15 cellular contexts compared by ENCODE assay signal in the genomic region with DNA sequence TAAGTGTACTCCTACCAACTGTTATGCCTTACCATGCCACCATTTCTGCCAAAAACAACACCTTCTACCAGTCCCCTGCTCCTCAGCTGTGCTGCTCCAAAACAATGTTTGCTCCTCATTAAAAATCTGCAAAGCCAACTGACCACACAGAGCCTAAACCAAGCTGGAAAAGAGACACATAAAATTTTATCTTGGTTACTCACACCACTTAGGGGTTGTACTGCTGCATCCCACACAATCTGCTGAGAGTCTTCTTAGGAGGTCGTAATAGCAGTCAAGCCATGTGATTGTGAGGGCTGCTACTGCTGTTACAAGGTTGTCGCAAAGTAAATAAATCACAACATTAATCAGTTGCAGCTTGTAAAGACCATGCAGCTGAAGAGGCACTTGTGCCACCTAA.
DNase-seq lines count a peak whose midpoint lies in the region.
"Had no signal": no experiment of that assay in that cellular context is flagged by ENCODE, and none has a peak within 500 bp of the region (broad histone marks: within the 10 kb centered on the region; RNA-seq: fewer than 3 reads in every experiment).

No MANE protein-coding gene starts in this region.

- H3K27me3 ChIP-seq in adipocyte (replicated peaks; ENCODE audit: control insufficient read depth, insufficient read depth, low read length): no peaks in the 10 kb centered on the region
- H3K27me3 ChIP-seq: gastrocnemius medialis, stomach had no signal

- H3K36me3 ChIP-seq in adipocyte (ENCODE audit: control insufficient read depth, insufficient read depth, low read length, severe bottlenecking): no peaks in the 10 kb centered on the region
- H3K36me3 ChIP-seq: gastrocnemius medialis, stomach had no signal

- no peak overlapping the region for H3K4me3 ChIP-seq in adipocyte (ENCODE audit: low read length)
- H3K4me3 ChIP-seq: gastrocnemius medialis, stomach had no signal

- no peaks in the 10 kb centered on the region for H3K9me3 ChIP-seq in adipocyte (ENCODE audit: control insufficient read depth, low read length)
- H3K9me3 ChIP-seq: gastrocnemius medialis, stomach had no signal

- DNase-seq in A172 (ENCODE audit: low spot score) (peak; percentile 4), GM04504 (ENCODE audit: low read depth) (peak; percentile 38), adipocyte (ENCODE audit: low read depth) (peak; percentile 16), left kidney (ENCODE audit: low read depth, low spot score) (peak; percentile 84), cerebellar nuclear complex (lab: John Stamatoyannopoulos, UW) (no peak), NCI-H1048 (lab: John Stamatoyannopoulos, UW) (no peak), OCI-M2 (lab: John Stamatoyannopoulos, UW; ENCODE audit: unreplicated experiment) (no peak), NK-92 (lab: John Stamatoyannopoulos, UW; ENCODE audit: unreplicated experiment) (no peak)
- DNase-seq: endodermal cell; gastrocnemius medialis; GOT3; left ventricle myocardium superior; naive thymus-derived CD8-positive, alpha-beta T cell; NCI-H748 treated with DMSO at 0.1 percent for 48 hours; stomach had no signal

- no peaks in the 10 kb centered on the region for H3K4me1 ChIP-seq in adipocyte (ENCODE audit: control insufficient read depth, insufficient read depth, low read length)
- H3K4me1 ChIP-seq: gastrocnemius medialis, stomach had no signal

- no peak overlapping the region for H3K9ac ChIP-seq in adipocyte (ENCODE audit: low read length)

Comparison
In these comparisons a context has a peak if more than half of its experiments do, and no peak if none do; other contexts are left out.
1. DNase-seq: peak in A172 (single experiment), GM04504 (single experiment), adipocyte (single experiment) and left kidney (single experiment); none in cerebellar nuclear complex (0 of 2), NCI-H1048 (single experiment), OCI-M2 (single experiment) and NK-92 (single experiment).